Comparison of ENCODE assay signal across 33 cellular contexts in the genomic region with DNA sequence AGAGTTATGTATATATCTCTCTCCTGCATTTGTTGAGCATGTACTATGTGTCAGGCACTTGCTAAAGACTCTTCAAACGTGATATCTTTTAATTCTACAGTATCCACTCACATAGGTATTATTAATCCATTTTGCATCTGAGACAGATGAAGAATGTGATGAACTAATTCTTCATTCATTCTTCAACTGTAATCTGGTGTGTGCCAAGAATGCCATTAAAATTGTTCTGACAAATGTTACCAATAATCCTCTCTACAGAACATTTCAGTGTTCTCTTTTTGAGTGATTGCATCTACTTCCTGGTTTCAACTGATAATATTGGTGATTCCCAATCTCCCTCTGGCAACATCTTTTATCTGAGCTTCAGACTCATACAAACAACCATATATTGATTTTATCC. TPM values are rescaled to one million over a fixed set of nuclear protein-coding genes. Genes with fewer than 3 reads are reported as not detected.
"Had no signal": no experiment of that assay in that cellular context is flagged by ENCODE, and none has a peak within 500 bp of the region (broad histone marks: within the 10 kb centered on the region; RNA-seq: fewer than 3 reads in every experiment).

No MANE protein-coding gene starts in this region.

- ATAC-seq: Panc1, Right ventricle myocardium inferior, T-cell had no signal

- DNase-seq: Karpas-422, NCI-H1048, NCI-H1092 treated with DMSO at 0.1 percent for 48 hours, NCI-H1105 treated with DMSO at 0.1 percent for 48 hours, NCI-H1417, NCI-H1436, NCI-H146, NCI-H1694, NCI-H187, NCI-H1930, NCI-H2029 treated with DMSO at 0.1 percent for 48 hours, NCI-H2081 treated with DMSO at 0.1 percent for 48 hours, NCI-H2107, NCI-H2171, NCI-H226, NCI-H446 treated with DMSO at 0.1 percent for 48 hours, NCI-H510A, NCI-H524, NCI-H526, NCI-H69, NCI-H748 treated with DMSO at 0.1 percent for 48 hours, NCI-H82, PC-9, SHP77, SIG-M5, SJCRH30, T-cell had no signal

- H3K27ac ChIP-seq: KMS-11, PC-9, RWPE1, SJCRH30, SK-N-MC had no signal

- H3K4me2 ChIP-seq: KMS-11, PC-9 had no signal

- H2AFZ ChIP-seq: PC-9 had no signal

- H3K36me3 ChIP-seq: SJCRH30 had no signal

- H3K4me1 ChIP-seq: SJCRH30 had no signal

- H3K9ac ChIP-seq: KMS-11 had no signal

- H3K4me3 ChIP-seq: PC-9, SJCRH30, SK-N-MC had no signal

- H3K9me3 ChIP-seq: SJCRH30 had no signal

RNA-seq across cellular contexts. Expression of gene INHBA, which starts 18.0 kb away (rescaled TPM):
- total RNA-seq: OCI-LY7 had no signal
